Comparison of ENCODE assay signal across 25 cellular contexts in the genomic region with DNA sequence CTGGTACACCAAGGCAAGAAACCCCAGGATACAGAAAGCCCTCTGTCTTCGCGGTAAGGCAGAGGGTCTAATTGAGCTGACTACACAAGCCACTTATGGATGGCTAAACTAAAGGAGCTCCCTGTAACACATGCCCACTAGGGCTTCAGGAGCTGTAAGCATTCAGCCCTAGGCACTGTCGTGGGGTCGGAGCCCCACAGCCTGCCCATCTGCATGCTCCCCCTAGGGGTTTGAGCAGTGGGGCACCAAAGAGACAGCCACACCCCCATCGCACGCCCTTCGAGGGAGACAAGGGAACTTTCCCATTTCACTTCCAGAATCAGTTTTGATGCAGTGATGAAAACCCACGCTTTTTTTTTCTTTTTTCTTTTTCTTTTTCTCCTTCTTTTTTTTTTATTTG.
"Had no signal": no experiment of that assay in that cellular context is flagged by ENCODE, and none has a peak within 500 bp of the region (broad histone marks: within the 10 kb centered on the region; RNA-seq: fewer than 3 reads in every experiment).

No MANE protein-coding gene starts in this region.

- H3K27ac ChIP-seq: right atrium auricular region, stomach, thyroid gland, upper lobe of left lung, vagina had no signal

- DNase-seq: activated CD4-positive, alpha-beta memory T cell treated with anti-CD3 and anti-CD28 coated beads, Interleukin-2, amount 10 ng/mL, durations not matched to agents 7 days and 5 days; activated CD4-positive, alpha-beta T cell treated with anti-CD3 and anti-CD28 coated beads for 1 hour; activated CD4-positive, alpha-beta T cell treated with anti-CD3 and anti-CD28 coated beads, Interleukin-2, amount 10 ng/mL, durations not matched to agents 7 days and 5 days; activated naive CD4-positive, alpha-beta T cell; activated T-cell treated with anti-CD3 and anti-CD28 coated beads, Interleukin-2, amount 50 U/mL, for 48 hours; dermis blood vessel endothelial cell; effector CD4-positive, alpha-beta T cell; left cardiac atrium; left ventricle myocardium superior; mammary epithelial cell; naive B cell; nephron progenitor cell; stimulated activated CD4-positive, alpha-beta T cell treated with anti-CD3 and anti-CD28 coated beads, Interleukin-15, amount 100 ng/mL, for 24 hours; stimulated activated CD4-positive, alpha-beta T cell treated with anti-CD3 and anti-CD28 coated beads, Interleukin-2, amount 100 ng/mL, for 24 hours; stimulated activated naive B cell treated with anti-CD40 and anti-IgM and Interleukin-4, amounts not matched to agents 10 μg/mL and 1 μg/mL and 100 μg/mL, for 72 hours; stomach; T-helper 17 cell; T1000; thyroid gland; upper lobe of left lung had no signal

- H3K27ac Mint-ChIP-seq: activated CD4-positive, alpha-beta memory T cell treated with anti-CD3 and anti-CD28 coated beads, Interleukin-2, amount 10 ng/mL, durations not matched to agents 7 days and 5 days; activated CD4-positive, alpha-beta T cell treated with anti-CD3 and anti-CD28 coated beads, Interleukin-2, amount 10 ng/mL, durations not matched to agents 7 days and 5 days; activated naive CD4-positive, alpha-beta T cell treated with anti-CD3 and anti-CD28 coated beads, Interleukin-2, amount 50 U/mL, for 72 hours; mesothelial cell of epicardium; nephron progenitor cell; stimulated activated naive B cell treated with anti-CD40 and anti-IgM and Interleukin-4, amounts not matched to agents 10 μg/mL and 1 μg/mL and 100 μg/mL, for 72 hours; T-helper 17 cell had no signal

- H3K9me3 ChIP-seq: right atrium auricular region, thyroid gland, vagina had no signal

- H3K36me3 ChIP-seq: right atrium auricular region, stomach, thyroid gland, upper lobe of left lung, vagina had no signal

- H3K4me1 ChIP-seq: right atrium auricular region, thyroid gland, upper lobe of left lung, vagina had no signal

- H3K4me3 Mint-ChIP-seq: activated CD4-positive, alpha-beta memory T cell treated with anti-CD3 and anti-CD28 coated beads, Interleukin-2, amount 10 ng/mL, durations not matched to agents 7 days and 5 days; activated CD4-positive, alpha-beta T cell treated with anti-CD3 and anti-CD28 coated beads, Interleukin-2, amount 10 ng/mL, durations not matched to agents 7 days and 5 days; central memory CD8-positive, alpha-beta T cell; mesothelial cell of epicardium; naive B cell; nephron progenitor cell; stimulated activated naive B cell treated with anti-CD40 and anti-IgM and Interleukin-4, amounts not matched to agents 10 μg/mL and 1 μg/mL and 100 μg/mL, for 72 hours; T-helper 17 cell had no signal

- H3K27me3 Mint-ChIP-seq: activated CD4-positive, alpha-beta memory T cell treated with anti-CD3 and anti-CD28 coated beads, Interleukin-2, amount 10 ng/mL, durations not matched to agents 7 days and 5 days; activated CD4-positive, alpha-beta T cell treated with anti-CD3 and anti-CD28 coated beads, Interleukin-2, amount 10 ng/mL, durations not matched to agents 7 days and 5 days; central memory CD8-positive, alpha-beta T cell; naive B cell; stimulated activated naive B cell treated with anti-CD40 and anti-IgM and Interleukin-4, amounts not matched to agents 10 μg/mL and 1 μg/mL and 100 μg/mL, for 72 hours; T-helper 17 cell had no signal

- H3K4me3 ChIP-seq: right atrium auricular region, stomach, thyroid gland, upper lobe of left lung, vagina had no signal

- H3K27me3 ChIP-seq: right atrium auricular region, stomach, thyroid gland, upper lobe of left lung, vagina had no signal

- ATAC-seq: activated naive CD4-positive, alpha-beta T cell treated with anti-CD3 and anti-CD28 coated beads, Interleukin-2, amount 50 U/mL, for 72 hours; left cardiac atrium; left ventricle myocardium superior; stimulated activated naive B cell treated with anti-CD40 and anti-IgM and Interleukin-4, amounts not matched to agents 10 μg/mL and 1 μg/mL and 100 μg/mL, for 72 hours; T-helper 17 cell had no signal

- H3K4me1 Mint-ChIP-seq: activated CD4-positive, alpha-beta memory T cell treated with anti-CD3 and anti-CD28 coated beads, Interleukin-2, amount 10 ng/mL, durations not matched to agents 7 days and 5 days; central memory CD8-positive, alpha-beta T cell; mesothelial cell of epicardium; nephron progenitor cell; T-helper 17 cell had no signal
